8 cellular contexts compared by ENCODE assay signal in genomic region chr19:35211545-35212230, GRCh38. TPM values are rescaled to one million over a fixed set of nuclear protein-coding genes. Genes with fewer than 3 reads are reported as not detected.
DNase-seq lines count a peak whose midpoint lies in the region; ATAC-seq and TF ChIP-seq lines count a peak whose summit lies in the region.

No MANE protein-coding gene starts in this region.

- no peaks in the 10 kb centered on the region for H4K20me1 ChIP-seq in GM23338 (replicated peaks; ENCODE audit: insufficient read depth)

- H3K9me3 Mint-ChIP-seq in GM23338 = peaks cover 2% of the 10 kb centered on the region; the same call in 2 of the 3 replicates

- H3K27me3 Mint-ChIP-seq in GM23338 (ENCODE audit: insufficient read depth, low read depth, poor library complexity) = peaks cover 10% of the 10 kb centered on the region

- intact Hi-C loops in esophagus squamous epithelium (cut with DNase I) = no loop called here

- H3K36me3 Mint-ChIP-seq in GM23338 (ENCODE audit: low read depth) = no peaks in the 10 kb centered on the region

- 50 to 52% methylated on average over 5 to 7 of the region's 7 CpGs for WGBS in esophagus squamous epithelium, 2 donors

- no peaks in the 10 kb centered on the region for H3K79me2 ChIP-seq in GM23338 (replicated peaks; ENCODE audit: insufficient read depth)

- peak in 1 of 4 donors; percentile 61 for TF ChIP-seq POLR2A in esophagus squamous epithelium (IDR thresholded peaks at IDR 0.05)

- H3K4me1 ChIP-seq in GM23338 (ENCODE audit: insufficient read depth) (no peaks in the 10 kb centered on the region), esophagus squamous epithelium (peaks cover 14 to 44% (median 20%) of the 10 kb centered on the region in 3 donors)

- peak in 1 of 2 experiments; percentile 28; a peak in 2 of 4 replicates for TF ChIP-seq CTCF in GM23338 (conservative IDR thresholded peaks at IDR 0.05; ENCODE audit: low read depth in 2 of 2)
- TF ChIP-seq CTCF in esophagus squamous epithelium (IDR thresholded peaks at IDR 0.05) = no peak

- 0 out of 2 replicates have a peak, but pooled peaks cover 3% of the 10 kb centered on the region for H3K9me2 ChIP-seq in GM23338 (ENCODE audit: insufficient read depth)

- no peak overlapping the region for H3K4me2 ChIP-seq in GM23338

- peaks cover 0 to 2% (median 0%) of the 10 kb centered on the region in 3 donors for H3K9me3 ChIP-seq in esophagus squamous epithelium

- peak overlapping the region; percentile 34; the same call in 1 of the 2 replicates for H2AFZ ChIP-seq in GM23338

- no peaks in the 10 kb centered on the region for H3K27me3 ChIP-seq in GM23338 (ENCODE audit: insufficient read depth)
- no peaks in the 10 kb centered on the region for H3K27me3 ChIP-seq in esophagus squamous epithelium

- H3K27ac ChIP-seq in GM23338 (ENCODE audit: low read depth) (no peak overlapping the region), esophagus squamous epithelium (peak overlapping the region; percentile 62 to 85 (median 76))

- no peak overlapping the region for H3K27ac Mint-ChIP-seq in GM23338

- H3K4me3 Mint-ChIP-seq in GM23338 = no peak overlapping the region; the same call in 2 of the 3 replicates

- DNase-seq in GM23338 (ENCODE audit: low spot score) (no peak), esophagus squamous epithelium (lab: John Stamatoyannopoulos, UW) (no peak), RPMI8226 (no peak), nucleus accumbens (lab: John Stamatoyannopoulos, UW) (no peak), GOT3 (lab: John Stamatoyannopoulos, UW) (no peak)
- DNase-seq in activated CD8-positive, alpha-beta memory T cell treated with anti-CD3 and anti-CD28 coated beads for 1 hour (ENCODE audit: extremely low read depth in 1 of 2, low read depth in 1 of 2) = peak; percentile 58 to 71
- DNase-seq in stimulated activated CD8-positive, alpha-beta memory T cell treated with anti-CD3 and anti-CD28 coated beads, Interleukin-15, amount 100 ng/mL, for 1 hour (ENCODE audit: low read depth) = peak; percentile 55

- H3F3A ChIP-seq in GM23338 (replicated peaks; ENCODE audit: low read depth) = peaks cover 6% of the 10 kb centered on the region; the same call in 1 of the 2 replicates

- H3K4me1 Mint-ChIP-seq in GM23338 = peaks cover 3% of the 10 kb centered on the region; the same call in 1 of the 3 replicates

- H3K36me3 ChIP-seq in GM23338 (ENCODE audit: insufficient read depth) = no peaks in the 10 kb centered on the region
- no peaks in the 10 kb centered on the region for H3K36me3 ChIP-seq in esophagus squamous epithelium

- ATAC-seq in GM23338 (no peak), GM21717 (IDR thresholded peaks at IDR 0.05; ENCODE audit: unreplicated experiment) (no peak)

- no peak overlapping the region for H3K4me3 ChIP-seq in GM23338
- H3K4me3 ChIP-seq in esophagus squamous epithelium = no peak overlapping the region

TF ChIP-seq in GM23338, 12 proteins besides CTCF, POLR2A, EP300 and RAD21 (continues in another document):
- no peak for TF ChIP-seq EZH2phosphoT487 (IDR thresholded peaks at IDR 0.05; ENCODE audit: unreplicated experiment)
- no peak for TF ChIP-seq ETS1 (IDR thresholded peaks at IDR 0.05)
- no peak for TF ChIP-seq CREB1 (CRISPR knock-in tag; IDR thresholded peaks at IDR 0.05; ENCODE audit: low read depth)
- no peak for TF ChIP-seq EZH2 (IDR thresholded peaks at IDR 0.05; ENCODE audit: low read depth, unreplicated experiment)
- no peak for TF ChIP-seq REST (IDR thresholded peaks at IDR 0.05; ENCODE audit: unreplicated experiment)
- TF ChIP-seq NANOG (IDR thresholded peaks at IDR 0.05; ENCODE audit: borderline replicate concordance) = no peak
- no peak for TF ChIP-seq POLR2AphosphoS5 (IDR thresholded peaks at IDR 0.05; ENCODE audit: low read depth)
- TF ChIP-seq JUNB (IDR thresholded peaks at IDR 0.05; ENCODE audit: unreplicated experiment) = no peak
- TF ChIP-seq STAT1 (IDR thresholded peaks at IDR 0.05; ENCODE audit: unreplicated experiment) = no peak

RNA-seq across cellular contexts. Expression of gene FAM187B, which starts 16.9 kb away (rescaled TPM):
- total RNA-seq in GM23338 (2014; rRNA removed; shearing (Covaris generic)) = not detected in 2 replicates
- polyA plus RNA-seq in GM23338 (2016; fragmentation: Nextera tagmentation; extraction: Ambion mirVana) = 0.23 and 0.31 TPM in 2 replicates
- total RNA-seq in esophagus squamous epithelium = not detected

RNA-seq across cellular contexts. Expression of gene LSR, which starts 37.1 kb away (rescaled TPM):
- 195 and 212 TPM in 2 replicates for total RNA-seq in GM23338 (2014; rRNA removed; shearing (Covaris generic))
- polyA plus RNA-seq in GM23338 (2016; fragmentation: Nextera tagmentation; extraction: Ambion mirVana) = 116 and 125 TPM in 2 replicates
- total RNA-seq in esophagus squamous epithelium = 100 to 1,000 TPM in 1 of 4 donors, 10 to 100 TPM in 3; 36.0 to 113 (median 79.4) TPM

RNA-seq across cellular contexts. Expression of gene USF2, which starts 57.1 kb away (rescaled TPM):
- total RNA-seq in GM23338 (2014; rRNA removed; shearing (Covaris generic)) = 60.5 and 63.8 TPM in 2 replicates
- 28.9 and 36.4 TPM in 2 replicates for polyA plus RNA-seq in GM23338 (2016; fragmentation: Nextera tagmentation; extraction: Ambion mirVana)
- 10 to 100 TPM; 56.1 to 79.7 (median 59.0) TPM for total RNA-seq in esophagus squamous epithelium

RNA-seq across cellular contexts. Expression of gene FXYD5, which starts 57.2 kb away (rescaled TPM):
- 97.7 and 98.9 TPM in 2 replicates for total RNA-seq in GM23338 (2014; rRNA removed; shearing (Covaris generic))
- polyA plus RNA-seq in GM23338 (2016; fragmentation: Nextera tagmentation; extraction: Ambion mirVana) = 222 and 233 TPM in 2 replicates
- total RNA-seq in esophagus squamous epithelium = 100 to 1,000 TPM in 1 of 4 donors, 10 to 100 TPM in 3; 39.3 to 146 (median 45.7) TPM

Comparison
In these comparisons a context has a peak if more than half of its experiments do, and no peak if none do; other contexts are left out.
1. DNase-seq: peak in activated CD8-positive, alpha-beta memory T cell treated with anti-CD3 and anti-CD28 coated beads for 1 hour (2 of 2) and stimulated activated CD8-positive, alpha-beta memory T cell treated with anti-CD3 and anti-CD28 coated beads, Interleukin-15, amount 100 ng/mL, for 1 hour (single experiment); none in GM23338 (single experiment), esophagus squamous epithelium (single experiment), RPMI8226 (single experiment), nucleus accumbens (0 of 56) and GOT3 (single experiment).